Comparison of ENCODE assay signal across 17 cellular contexts in the genomic region with DNA sequence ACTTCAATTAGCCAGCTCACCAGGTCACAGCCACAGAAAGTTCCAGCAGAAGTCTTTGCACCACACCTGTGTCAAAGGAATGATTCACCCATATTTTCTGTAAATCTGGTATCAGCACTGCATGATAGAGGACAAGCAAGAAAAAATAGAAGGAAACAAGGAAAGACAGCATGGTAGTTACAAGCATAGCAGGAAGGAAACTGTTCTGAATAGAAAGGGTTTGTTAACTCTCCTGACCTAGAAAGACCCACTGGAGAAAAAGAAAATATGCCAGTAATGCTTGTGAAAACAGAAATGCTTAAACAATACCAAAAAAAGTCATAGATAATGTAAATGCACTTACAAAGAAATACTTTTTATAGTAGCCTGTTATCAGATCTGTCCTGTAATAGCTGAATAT.
"Had no signal": no experiment of that assay in that cellular context is flagged by ENCODE, and none has a peak within 500 bp of the region (broad histone marks: within the 10 kb centered on the region; RNA-seq: fewer than 3 reads in every experiment).

No MANE protein-coding gene starts in this region.

- H3K4me3 ChIP-seq: esophagus muscularis mucosa, lower lobe of right lung, upper lobe of left lung had no signal

- H3K9me3 ChIP-seq: esophagus muscularis mucosa, lower lobe of right lung, upper lobe of left lung had no signal

- H3K36me3 ChIP-seq: WERI-Rb-1 had no signal

- H3K27ac ChIP-seq: esophagus muscularis mucosa, lower lobe of right lung, parathyroid adenoma, upper lobe of left lung, WERI-Rb-1 had no signal

- H3K27me3 ChIP-seq: esophagus muscularis mucosa, upper lobe of left lung had no signal

- H3K4me1 ChIP-seq: lower lobe of right lung, parathyroid adenoma, upper lobe of left lung had no signal

- ATAC-seq: activated CD8-positive, alpha-beta memory T cell treated with anti-CD3 and anti-CD28 coated beads, Interleukin-2, amount 10 ng/mL, durations not matched to agents 7 days and 5 days; left colon; lower lobe of right lung; stimulated activated naive CD8-positive, alpha-beta T cell treated with anti-CD3 and anti-CD28 coated beads, Interleukin-15, amount 100 ng/mL, for 72 hours; T-helper 17 cell had no signal

- DNase-seq: activated CD4-positive, alpha-beta T cell treated with anti-CD3 and anti-CD28 coated beads, Interleukin-2, amount 50 U/mL, for 48 hours; activated CD8-positive, alpha-beta memory T cell treated with anti-CD3 and anti-CD28 coated beads, Interleukin-2, amount 10 ng/mL, durations not matched to agents 7 days and 5 days; activated naive CD4-positive, alpha-beta T cell treated with anti-CD3 and anti-CD28 coated beads, Interleukin-2, amount 10 ng/mL, durations not matched to agents 7 days and 5 days; activated T-cell treated with anti-CD3 and anti-CD28 coated beads, Interleukin-2, amount 50 U/mL, for 1 hour; endodermal cell; glutamatergic neuron; left colon; lower lobe of right lung; naive B cell; SIG-M5; stimulated activated CD4-positive, alpha-beta T cell treated with anti-CD3 and anti-CD28 coated beads, Interleukin-4, amount 100 ng/mL, for 1 hour; stimulated activated naive CD8-positive, alpha-beta T cell treated with anti-CD3 and anti-CD28 coated beads, Interleukin-15, amount 100 ng/mL, for 72 hours; T-helper 17 cell; upper lobe of left lung; WERI-Rb-1 had no signal
